14 cellular contexts compared by ENCODE assay signal in the genomic region with DNA sequence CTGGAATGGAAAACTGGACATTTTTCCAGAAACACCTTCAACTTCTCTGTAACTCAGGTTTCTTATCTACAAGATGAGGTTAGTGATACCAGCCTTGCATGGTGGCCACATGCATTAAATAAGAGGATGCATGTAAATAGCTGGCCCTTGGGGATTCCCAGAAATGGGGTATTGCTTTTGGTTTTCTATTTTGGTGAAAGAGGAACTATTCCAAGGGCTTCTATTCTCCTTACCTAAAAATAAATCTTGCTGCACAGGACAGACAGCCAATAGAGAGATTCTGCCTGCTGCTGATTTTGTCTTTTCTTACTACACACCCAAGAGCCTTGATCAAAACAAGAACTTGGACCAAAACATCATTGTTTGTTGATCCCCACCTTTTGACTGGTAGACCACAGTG.
DNase-seq lines count a peak whose midpoint lies in the region; ATAC-seq and TF ChIP-seq lines count a peak whose summit lies in the region.
"Had no signal": no experiment of that assay in that cellular context is flagged by ENCODE, and none has a peak within 500 bp of the region (broad histone marks: within the 10 kb centered on the region; RNA-seq: fewer than 3 reads in every experiment).

No MANE protein-coding gene starts in this region.

- ATAC-seq in GM18868 (IDR thresholded peaks at IDR 0.05; ENCODE audit: unreplicated experiment): peak; percentile 93
- peak; percentile 89 for ATAC-seq in GM21529 (IDR thresholded peaks at IDR 0.05; ENCODE audit: unreplicated experiment)
- ATAC-seq in HG03175 (IDR thresholded peaks at IDR 0.05; ENCODE audit: unreplicated experiment): peak; percentile 64

- TF ChIP-seq CTCF in osteoblast (IDR thresholded peaks at IDR 0.05; ENCODE audit: extremely low read depth, low read depth, low read length): no peak

- H3K4me3 ChIP-seq in osteoblast (ENCODE audit: insufficient read depth, low read length): no peak overlapping the region
- H3K4me3 ChIP-seq: colonic mucosa, upper lobe of left lung had no signal

- no peak overlapping the region for H2AFZ ChIP-seq in osteoblast (ENCODE audit: low read length)

- H3K79me2 ChIP-seq in osteoblast (ENCODE audit: insufficient read depth, low read length): no peaks in the 10 kb centered on the region

- H3K27ac ChIP-seq in osteoblast (ENCODE audit: low read depth, low read length): no peak overlapping the region
- H3K27ac ChIP-seq: colonic mucosa, upper lobe of left lung had no signal

- H3K4me1 ChIP-seq in osteoblast (ENCODE audit: insufficient read depth, low read length): no peaks in the 10 kb centered on the region
- H3K4me1 ChIP-seq: colonic mucosa, upper lobe of left lung had no signal

- H3K9me3 ChIP-seq in osteoblast (ENCODE audit: low read depth, low read length): peaks cover 2% of the 10 kb centered on the region
- H3K9me3 ChIP-seq: colonic mucosa had no signal

- no peaks in the 10 kb centered on the region for H4K20me1 ChIP-seq in osteoblast (ENCODE audit: insufficient read depth, low read length)

- no peaks in the 10 kb centered on the region for H3K36me3 ChIP-seq in osteoblast (ENCODE audit: insufficient read depth, low read length)
- H3K36me3 ChIP-seq: colonic mucosa, upper lobe of left lung had no signal

- H3K4me2 ChIP-seq in osteoblast (ENCODE audit: insufficient read depth, low read length): no peak overlapping the region

- no peaks in the 10 kb centered on the region for H3K27me3 ChIP-seq in osteoblast (ENCODE audit: insufficient read depth, low read length)
- H3K27me3 ChIP-seq: colonic mucosa, upper lobe of left lung had no signal

- DNase-seq in osteoblast (ENCODE audit: insufficient read length, low spot score, missing footprints) (peak; percentile 56), COLO829 (ENCODE audit: low spot score) (no peak), NCI-H748 treated with DMSO at 0.1 percent for 48 hours (lab: John Stamatoyannopoulos, UW) (no peak), EL (no peak)
- DNase-seq: activated CD4-positive, alpha-beta T cell treated with anti-CD3 and anti-CD28 coated beads, Interleukin-2, amount 50 U/mL, for 1 hour; activated naive CD4-positive, alpha-beta T cell treated with anti-CD3 and anti-CD28 coated beads for 36 hours; colonic mucosa; kidney; NCI-H1105 treated with DMSO at 0.1 percent for 48 hours; T-helper 1 cell; upper lobe of left lung had no signal
